ENCODE assay signal across 10 cellular contexts in genomic region chr10:58919927-58920654, GRCh38.
A peak's percentile ranks its signal among the peaks of the same experiment; 100 is the strongest.
DNase-seq lines count a peak whose midpoint lies in the region; ATAC-seq and TF ChIP-seq lines count a peak whose summit lies in the region.
"Had no signal": no experiment of that assay in that cellular context is flagged by ENCODE, and none has a peak within 500 bp of the region (broad histone marks: within the 10 kb centered on the region; RNA-seq: fewer than 3 reads in every experiment).

No MANE protein-coding gene starts in this region.

- no peaks in the 10 kb centered on the region for H3K27me3 ChIP-seq in AG04450 (ENCODE audit: control insufficient read depth, insufficient read depth, low read length)

- H3K27ac ChIP-seq in AG04450 (ENCODE audit: low read depth, low read length), result no peak overlapping the region
- H3K27ac ChIP-seq: HL-60 had no signal

- H3K4me3 ChIP-seq in AG04450 (ENCODE audit: low read depth, low read length), result no peak overlapping the region
- H3K4me3 ChIP-seq in HFF-Myc (replicated peaks; ENCODE audit: low read depth, low read length), result no peak overlapping the region
- H3K4me3 ChIP-seq: mucosa of descending colon had no signal

- POLR2A ChIA-PET in AG04450 (lab: Yijun Ruan, JAX), result interaction anchor here (0.6 kb wide), 1 partner anchor 550 kb away, joined by 3 read pairs; no protein-coding TSS in a partner anchor

- TF ChIP-seq CTCF in AG04450 (IDR thresholded peaks at IDR 0.05; ENCODE audit: low read depth, low read length), result no peak
- TF ChIP-seq CTCF in HFF-Myc (IDR thresholded peaks at IDR 0.05; ENCODE audit: low read depth, low read length, missing control alignments), result no peak

- peak; percentile 7 for DNase-seq in AG04450 (ENCODE audit: low read depth, low spot score)
- DNase-seq in HFF-Myc (ENCODE audit: extremely low read depth, low read depth), result peak; percentile 32
- peak; percentile 55 for DNase-seq in T1000 (lab: John Stamatoyannopoulos, UW)
- peak; percentile 32 for DNase-seq in hepatic stellate cell (ENCODE audit: low spot score)
- DNase-seq in GDM1 (lab: John Stamatoyannopoulos, UW), result no peak
- DNase-seq in activated CD4-positive, alpha-beta T cell treated with anti-CD3 and anti-CD28 coated beads for 4 hours, result no peak
- DNase-seq: mucosa of descending colon had no signal

- ATAC-seq in GM19035 (IDR thresholded peaks at IDR 0.05; ENCODE audit: unreplicated experiment) (no peak), HG03439 (IDR thresholded peaks at IDR 0.05; ENCODE audit: unreplicated experiment) (no peak)
- ATAC-seq: mucosa of descending colon had no signal

- H3K9me3 ChIP-seq in AG04450 (ENCODE audit: control insufficient read depth, insufficient read depth, low read length), result no peaks in the 10 kb centered on the region
- H3K9me3 ChIP-seq: mucosa of descending colon had no signal

- CTCF ChIA-PET in AG04450 (lab: Charles Lee), result interaction anchor here (1.0 kb wide), 1 partner anchor 11 kb away, joined by 3 read pairs; no protein-coding TSS in a partner anchor

Comparison
In these comparisons a context has a peak if more than half of its experiments do, and no peak if none do; other contexts are left out.
1. DNase-seq: peak in AG04450 (single experiment), HFF-Myc (single experiment), T1000 (single experiment) and hepatic stellate cell (single experiment); none in GDM1 (single experiment) and activated CD4-positive, alpha-beta T cell treated with anti-CD3 and anti-CD28 coated beads for 4 hours (0 of 2).